In the genomic region with DNA sequence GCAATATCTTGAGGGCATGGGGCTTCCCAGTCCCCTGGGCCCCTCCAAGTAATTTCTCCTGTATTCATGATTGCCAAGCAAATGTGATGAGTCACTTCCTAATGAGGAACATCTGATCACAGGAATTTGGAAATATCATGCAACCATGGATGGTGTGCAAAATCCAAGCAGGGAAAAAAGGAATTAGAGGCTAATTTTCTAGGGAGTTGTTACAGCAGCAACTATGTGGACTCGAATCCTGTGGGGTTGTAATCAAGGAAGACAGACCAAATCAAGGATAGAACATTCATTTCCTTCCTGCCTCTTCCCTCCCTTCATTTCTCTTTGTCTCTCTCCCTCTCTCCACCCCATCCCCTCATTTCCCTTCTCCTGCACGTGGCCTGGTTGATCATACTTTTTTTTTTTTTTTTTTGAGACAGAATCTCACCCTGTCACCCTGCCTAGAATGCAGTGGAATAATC, we compare ENCODE assay signal across 1 cellular context.
TF ChIP-seq lines count a peak whose summit lies in the region.

No MANE protein-coding gene starts in this region.

TF ChIP-seq in K562, 482 proteins besides CTCF, POLR2A, EP300 and RAD21 (continues in another document):
- TF ChIP-seq, protein P1, sequence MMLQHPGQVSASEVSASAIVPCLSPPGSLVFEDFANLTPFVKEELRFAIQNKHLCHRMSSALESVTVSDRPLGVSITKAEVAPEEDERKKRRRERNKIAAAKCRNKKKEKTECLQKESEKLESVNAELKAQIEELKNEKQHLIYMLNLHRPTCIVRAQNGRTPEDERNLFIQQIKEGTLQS (IDR thresholded peaks at IDR 0.05) = peak; percentile 66
- TF ChIP-seq, protein P1 (CRISPR knock-in tag; conservative IDR thresholded peaks at IDR 0.05) = no peak
- no peak for TF ChIP-seq OTX1 (CRISPR knock-in tag; IDR thresholded peaks at IDR 0.05)
- TF ChIP-seq NCOA2 (IDR thresholded peaks at IDR 0.05; ENCODE audit: partially characterized antibody in 2 of 2) = no peak
- no peak for TF ChIP-seq RBM22 (IDR thresholded peaks at IDR 0.05; ENCODE audit: low read depth, low read length, poor library complexity, severe bottlenecking)
- TF ChIP-seq ZNF316 (IDR thresholded peaks at IDR 0.05) = peak; percentile 62
- TF ChIP-seq CAMTA2 (CRISPR knock-in tag; conservative IDR thresholded peaks at IDR 0.05) = no peak
- TF ChIP-seq, protein P2, sequence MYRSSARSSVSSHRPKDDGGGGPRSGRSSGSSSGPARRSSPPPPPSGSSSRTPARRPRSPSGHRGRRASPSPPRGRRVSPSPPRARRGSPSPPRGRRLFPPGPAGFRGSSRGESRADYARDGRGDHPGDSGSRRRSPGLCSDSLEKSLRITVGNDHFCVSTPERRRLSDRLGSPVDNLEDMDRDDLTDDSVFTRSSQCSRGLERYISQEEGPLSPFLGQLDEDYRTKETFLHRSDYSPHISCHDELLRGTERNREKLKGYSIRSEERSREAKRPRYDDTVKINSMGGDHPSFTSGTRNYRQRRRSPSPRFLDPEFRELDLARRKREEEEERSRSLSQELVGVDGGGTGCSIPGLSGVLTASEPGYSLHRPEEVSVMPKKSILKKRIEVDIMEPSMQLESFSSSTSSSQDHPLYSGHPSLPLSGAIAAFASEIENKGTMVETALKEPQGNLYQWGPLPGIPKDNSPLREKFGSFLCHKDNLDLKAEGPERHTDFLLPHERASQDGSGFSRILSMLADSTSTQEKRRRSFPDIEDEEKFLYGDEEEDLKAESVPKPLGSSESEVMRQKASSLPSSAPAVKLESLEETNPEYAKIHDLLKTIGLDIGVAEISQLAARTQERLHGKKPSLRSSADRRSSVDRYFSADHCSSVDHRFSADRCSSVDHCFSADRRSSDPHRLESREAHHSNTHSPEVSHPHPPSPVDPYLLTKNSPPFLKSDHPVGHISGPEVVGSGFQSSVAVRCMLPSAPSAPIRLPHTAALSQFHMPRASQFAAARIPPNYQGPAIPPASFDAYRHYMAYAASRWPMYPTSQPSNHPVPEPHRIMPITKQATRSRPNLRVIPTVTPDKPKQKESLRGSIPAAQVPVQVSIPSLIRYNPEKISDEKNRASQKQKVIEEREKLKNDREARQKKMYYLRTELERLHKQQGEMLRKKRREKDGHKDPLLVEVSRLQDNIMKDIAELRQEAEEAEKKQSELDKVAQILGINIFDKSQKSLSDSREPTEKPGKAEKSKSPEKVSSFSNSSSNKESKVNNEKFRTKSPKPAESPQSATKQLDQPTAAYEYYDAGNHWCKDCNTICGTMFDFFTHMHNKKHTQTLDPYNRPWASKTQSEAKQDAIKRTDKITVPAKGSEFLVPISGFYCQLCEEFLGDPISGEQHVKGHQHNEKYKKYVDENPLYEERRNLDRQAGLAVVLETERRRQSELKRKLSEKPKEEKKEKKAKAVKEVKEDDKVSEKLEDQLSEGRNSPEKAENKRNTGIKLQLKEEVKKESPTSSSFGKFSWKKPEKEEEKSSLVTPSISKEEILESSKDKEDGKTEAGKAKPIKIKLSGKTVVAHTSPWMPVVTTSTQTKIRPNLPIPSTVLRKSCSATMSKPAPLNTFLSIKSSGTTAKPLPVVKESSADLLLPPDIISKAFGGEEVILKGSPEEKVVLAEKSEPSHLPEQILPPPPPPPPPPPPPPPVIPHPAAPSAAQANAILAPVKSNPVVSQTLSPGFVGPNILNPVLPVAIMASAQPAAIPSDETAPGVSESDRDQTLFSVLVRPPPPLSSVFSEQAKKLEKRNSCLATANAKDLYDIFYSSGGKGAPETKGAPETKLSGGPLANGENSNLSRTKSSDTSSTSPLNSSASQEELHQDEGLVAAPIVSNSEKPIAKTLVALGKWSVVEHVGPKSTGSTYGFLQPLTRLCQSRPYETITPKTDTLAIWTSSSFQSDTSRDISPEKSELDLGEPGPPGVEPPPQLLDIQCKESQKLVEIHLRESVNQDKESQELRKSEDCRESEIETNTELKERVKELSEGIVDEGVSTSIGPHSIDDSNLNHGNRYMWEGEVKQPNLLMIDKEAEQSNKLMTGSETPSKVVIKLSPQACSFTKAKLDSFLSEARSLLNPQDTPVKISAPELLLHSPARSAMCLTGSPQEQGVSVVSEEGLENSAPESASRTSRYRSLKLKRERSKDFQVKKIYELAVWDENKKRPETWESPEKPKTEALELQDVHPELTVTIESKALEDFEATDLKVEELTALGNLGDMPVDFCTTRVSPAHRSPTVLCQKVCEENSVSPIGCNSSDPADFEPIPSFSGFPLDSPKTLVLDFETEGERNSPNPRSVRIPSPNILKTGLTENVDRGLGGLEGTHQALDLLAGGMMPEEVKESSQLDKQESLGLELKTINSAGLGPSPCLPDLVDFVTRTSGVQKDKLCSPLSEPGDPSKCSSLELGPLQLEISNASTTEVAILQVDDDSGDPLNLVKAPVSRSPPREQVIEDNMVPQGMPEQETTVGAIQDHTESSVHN (IDR thresholded peaks at IDR 0.05; ENCODE audit: borderline replicate concordance in 1 of 2, low read depth in 1 of 2) = no peak
- TF ChIP-seq MAFG (tag; conservative IDR thresholded peaks at IDR 0.05) = peak; percentile 85
- TF ChIP-seq BRD9 (IDR thresholded peaks at IDR 0.05; ENCODE audit: low read depth, partially characterized antibody) = no peak
- TF ChIP-seq SMARCE1 (IDR thresholded peaks at IDR 0.05) = peak; percentile 36; the same call in 1 of the 2 replicates
- TF ChIP-seq KDM2B (CRISPR knock-in tag; IDR thresholded peaks at IDR 0.05) = no peak
- no peak for TF ChIP-seq SMARCA5 (IDR thresholded peaks at IDR 0.05)
- TF ChIP-seq, protein P3, sequence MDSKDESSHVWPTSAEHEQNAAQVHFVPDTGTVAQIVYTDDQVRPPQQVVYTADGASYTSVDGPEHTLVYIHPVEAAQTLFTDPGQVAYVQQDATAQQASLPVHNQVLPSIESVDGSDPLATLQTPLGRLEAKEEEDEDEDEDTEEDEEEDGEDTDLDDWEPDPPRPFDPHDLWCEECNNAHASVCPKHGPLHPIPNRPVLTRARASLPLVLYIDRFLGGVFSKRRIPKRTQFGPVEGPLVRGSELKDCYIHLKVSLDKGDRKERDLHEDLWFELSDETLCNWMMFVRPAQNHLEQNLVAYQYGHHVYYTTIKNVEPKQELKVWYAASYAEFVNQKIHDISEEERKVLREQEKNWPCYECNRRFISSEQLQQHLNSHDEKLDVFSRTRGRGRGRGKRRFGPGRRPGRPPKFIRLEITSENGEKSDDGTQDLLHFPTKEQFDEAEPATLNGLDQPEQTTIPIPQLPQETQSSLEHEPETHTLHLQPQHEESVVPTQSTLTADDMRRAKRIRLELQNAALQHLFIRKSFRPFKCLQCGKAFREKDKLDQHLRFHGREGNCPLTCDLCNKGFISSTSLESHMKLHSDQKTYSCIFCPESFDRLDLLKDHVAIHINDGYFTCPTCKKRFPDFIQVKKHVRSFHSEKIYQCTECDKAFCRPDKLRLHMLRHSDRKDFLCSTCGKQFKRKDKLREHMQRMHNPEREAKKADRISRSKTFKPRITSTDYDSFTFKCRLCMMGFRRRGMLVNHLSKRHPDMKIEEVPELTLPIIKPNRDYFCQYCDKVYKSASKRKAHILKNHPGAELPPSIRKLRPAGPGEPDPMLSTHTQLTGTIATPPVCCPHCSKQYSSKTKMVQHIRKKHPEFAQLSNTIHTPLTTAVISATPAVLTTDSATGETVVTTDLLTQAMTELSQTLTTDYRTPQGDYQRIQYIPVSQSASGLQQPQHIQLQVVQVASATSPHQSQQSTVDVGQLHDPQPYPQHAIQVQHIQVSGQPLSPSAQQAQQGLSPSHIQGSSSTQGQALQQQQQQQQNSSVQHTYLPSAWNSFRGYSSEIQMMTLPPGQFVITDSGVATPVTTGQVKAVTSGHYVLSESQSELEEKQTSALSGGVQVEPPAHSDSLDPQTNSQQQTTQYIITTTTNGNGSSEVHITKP (IDR thresholded peaks at IDR 0.05; ENCODE audit: partially characterized antibody) = peak; percentile 53
- 0 out of 2 replicates have a peak, but pooled peaks have one; percentile 12 for TF ChIP-seq L3MBTL2 (IDR thresholded peaks at IDR 0.05)
- TF ChIP-seq PHF8 (IDR thresholded peaks at IDR 0.05; ENCODE audit: borderline replicate concordance, low read length) = no peak
- TF ChIP-seq RCOR1 (IDR thresholded peaks at IDR 0.05; ENCODE audit: borderline replicate concordance in 1 of 2, low read depth in 2 of 2, low read length in 2 of 2) = no peak
- no peak for TF ChIP-seq MIER1 (IDR thresholded peaks at IDR 0.05; ENCODE audit: low read depth)
- peak; percentile 58; the same call in 1 of the 2 replicates for TF ChIP-seq MAFF (IDR thresholded peaks at IDR 0.05; ENCODE audit: low read length)
- TF ChIP-seq PPARD (CRISPR knock-in tag; IDR thresholded peaks at IDR 0.05) = no peak
- no peak for TF ChIP-seq ZNF146 (CRISPR knock-in tag; IDR thresholded peaks at IDR 0.05; ENCODE audit: unreplicated experiment)
- TF ChIP-seq NFE2L1 (tag; IDR thresholded peaks at IDR 0.05; ENCODE audit: borderline replicate concordance, low read depth) = peak; percentile 19; the same call in 1 of the 2 replicates
- TF ChIP-seq NFE2 (IDR thresholded peaks at IDR 0.05; ENCODE audit: low read depth) = peak; percentile 76
- TF ChIP-seq DPF2 (IDR thresholded peaks at IDR 0.05) = peak; percentile 38; the same call in 1 of the 2 replicates
- TF ChIP-seq LARP7 (IDR thresholded peaks at IDR 0.05) = peak; percentile 54; the same call in 1 of the 2 replicates
- 0 out of 2 replicates have a peak, but pooled peaks have one; percentile 8 for TF ChIP-seq CBFA2T3 (IDR thresholded peaks at IDR 0.05)
- TF ChIP-seq, protein P4, sequence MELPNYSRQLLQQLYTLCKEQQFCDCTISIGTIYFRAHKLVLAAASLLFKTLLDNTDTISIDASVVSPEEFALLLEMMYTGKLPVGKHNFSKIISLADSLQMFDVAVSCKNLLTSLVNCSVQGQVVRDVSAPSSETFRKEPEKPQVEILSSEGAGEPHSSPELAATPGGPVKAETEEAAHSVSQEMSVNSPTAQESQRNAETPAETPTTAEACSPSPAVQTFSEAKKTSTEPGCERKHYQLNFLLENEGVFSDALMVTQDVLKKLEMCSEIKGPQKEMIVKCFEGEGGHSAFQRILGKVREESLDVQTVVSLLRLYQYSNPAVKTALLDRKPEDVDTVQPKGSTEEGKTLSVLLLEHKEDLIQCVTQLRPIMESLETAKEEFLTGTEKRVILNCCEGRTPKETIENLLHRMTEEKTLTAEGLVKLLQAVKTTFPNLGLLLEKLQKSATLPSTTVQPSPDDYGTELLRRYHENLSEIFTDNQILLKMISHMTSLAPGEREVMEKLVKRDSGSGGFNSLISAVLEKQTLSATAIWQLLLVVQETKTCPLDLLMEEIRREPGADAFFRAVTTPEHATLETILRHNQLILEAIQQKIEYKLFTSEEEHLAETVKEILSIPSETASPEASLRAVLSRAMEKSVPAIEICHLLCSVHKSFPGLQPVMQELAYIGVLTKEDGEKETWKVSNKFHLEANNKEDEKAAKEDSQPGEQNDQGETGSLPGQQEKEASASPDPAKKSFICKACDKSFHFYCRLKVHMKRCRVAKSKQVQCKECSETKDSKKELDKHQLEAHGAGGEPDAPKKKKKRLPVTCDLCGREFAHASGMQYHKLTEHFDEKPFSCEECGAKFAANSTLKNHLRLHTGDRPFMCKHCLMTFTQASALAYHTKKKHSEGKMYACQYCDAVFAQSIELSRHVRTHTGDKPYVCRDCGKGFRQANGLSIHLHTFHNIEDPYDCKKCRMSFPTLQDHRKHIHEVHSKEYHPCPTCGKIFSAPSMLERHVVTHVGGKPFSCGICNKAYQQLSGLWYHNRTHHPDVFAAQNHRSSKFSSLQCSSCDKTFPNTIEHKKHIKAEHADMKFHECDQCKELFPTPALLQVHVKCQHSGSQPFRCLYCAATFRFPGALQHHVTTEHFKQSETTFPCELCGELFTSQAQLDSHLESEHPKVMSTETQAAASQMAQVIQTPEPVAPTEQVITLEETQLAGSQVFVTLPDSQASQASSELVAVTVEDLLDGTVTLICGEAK (IDR thresholded peaks at IDR 0.05) = no peak
- TF ChIP-seq, protein P4 (CRISPR knock-in tag; IDR thresholded peaks at IDR 0.05) = no peak
